ENCODE assay signal across 2 cellular contexts in genomic region chr3:151393146-151393831, GRCh38.
TF ChIP-seq lines count a peak whose summit lies in the region.

No MANE protein-coding gene starts in this region.

TF ChIP-seq in IMR-90, 13 proteins besides CTCF, POLR2A, EP300 and RAD21:
- TF ChIP-seq RFX5 (IDR thresholded peaks at IDR 0.05; ENCODE audit: low read depth, low read length) (no peak), MAZ (IDR thresholded peaks at IDR 0.05; ENCODE audit: borderline replicate concordance, low read depth, low read length) (no peak), CHD1 (IDR thresholded peaks at IDR 0.05; ENCODE audit: low read depth, low read length) (no peak), MXI1 (IDR thresholded peaks at IDR 0.05; ENCODE audit: borderline replicate concordance, low read depth, low read length) (no peak), FOS (IDR thresholded peaks at IDR 0.05; ENCODE audit: low read depth, low read length) (no peak), USF2 (IDR thresholded peaks at IDR 0.05; ENCODE audit: low read depth, low read length) (no peak), RCOR1 (IDR thresholded peaks at IDR 0.05; ENCODE audit: insufficient replicate concordance, low read length) (no peak), BHLHE40 (IDR thresholded peaks at IDR 0.05; ENCODE audit: low read depth, low read length) (no peak), CEBPB (IDR thresholded peaks at IDR 0.05; ENCODE audit: low read depth, low read length) (no peak), MAFK (IDR thresholded peaks at IDR 0.05; ENCODE audit: low read depth, low read length) (no peak), SMC3 (IDR thresholded peaks at IDR 0.05; ENCODE audit: low read depth, low read length) (no peak), ELK1 (IDR thresholded peaks at IDR 0.05; ENCODE audit: borderline replicate concordance, low read depth, low read length) (no peak), NFE2L2 (IDR thresholded peaks at IDR 0.05; ENCODE audit: low read depth, low read length) (no peak)

TF ChIP-seq in WTC11, 78 proteins besides CTCF, POLR2A, EP300 and RAD21:
- no peak for TF ChIP-seq ESRRA (CRISPR knock-in tag; IDR thresholded peaks at IDR 0.05; ENCODE audit: borderline replicate concordance)
- TF ChIP-seq ATF2 (CRISPR knock-in tag; IDR thresholded peaks at IDR 0.05; ENCODE audit: borderline replicate concordance, low read depth) = no peak
- no peak for TF ChIP-seq TEAD1 (CRISPR knock-in tag; IDR thresholded peaks at IDR 0.05)
- no peak for TF ChIP-seq E2F1 (CRISPR knock-in tag; IDR thresholded peaks at IDR 0.05)
- no peak for TF ChIP-seq FOXP4 (CRISPR knock-in tag; IDR thresholded peaks at IDR 0.05)
- TF ChIP-seq RORB (CRISPR knock-in tag; IDR thresholded peaks at IDR 0.05) = no peak
- TF ChIP-seq PRDM15 (CRISPR knock-in tag; IDR thresholded peaks at IDR 0.05) = no peak
- TF ChIP-seq STAT6 (CRISPR knock-in tag; conservative IDR thresholded peaks at IDR 0.05; ENCODE audit: low read depth) = no peak
- TF ChIP-seq SP1 (CRISPR knock-in tag; conservative IDR thresholded peaks at IDR 0.05) = no peak
- no peak for TF ChIP-seq ARID4B (CRISPR knock-in tag; IDR thresholded peaks at IDR 0.05; ENCODE audit: borderline replicate concordance)
- no peak for TF ChIP-seq ZNF512 (CRISPR knock-in tag; IDR thresholded peaks at IDR 0.05; ENCODE audit: borderline replicate concordance)
- no peak for TF ChIP-seq NR1H2 (CRISPR knock-in tag; IDR thresholded peaks at IDR 0.05)
- TF ChIP-seq ZBTB21 (CRISPR knock-in tag; IDR thresholded peaks at IDR 0.05; ENCODE audit: borderline replicate concordance) = no peak
- TF ChIP-seq NR2C2 (CRISPR knock-in tag; IDR thresholded peaks at IDR 0.05) = no peak
- no peak for TF ChIP-seq CREM (CRISPR knock-in tag; IDR thresholded peaks at IDR 0.05)
